24 cellular contexts compared by ENCODE assay signal in the genomic region with DNA sequence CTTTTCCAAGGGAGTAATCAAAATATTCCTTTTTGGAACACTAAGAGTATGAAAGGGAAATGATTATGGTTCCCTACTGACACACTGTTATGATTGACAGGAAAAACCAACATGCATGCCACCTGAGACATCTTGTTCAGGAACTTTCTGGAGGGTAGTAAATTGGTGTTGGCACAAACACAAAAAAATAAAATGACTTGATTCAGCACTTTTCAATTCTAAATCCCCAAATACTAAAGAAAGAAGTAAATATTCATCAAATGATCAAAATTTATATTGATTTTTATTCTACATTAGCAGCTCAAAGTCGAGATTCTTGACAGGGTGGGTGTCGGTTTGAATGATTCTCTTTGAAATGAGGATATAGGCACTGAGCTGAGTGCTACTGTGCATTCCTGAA.
"Had no signal": no experiment of that assay in that cellular context is flagged by ENCODE, and none has a peak within 500 bp of the region (broad histone marks: within the 10 kb centered on the region; RNA-seq: fewer than 3 reads in every experiment).

No MANE protein-coding gene starts in this region.

- FAIRE-seq: HTR-8/SVneo, RCC 7860 had no signal

- H3K4me2 ChIP-seq: KMS-11 had no signal

- H3K27me3 ChIP-seq: SJSA1 had no signal

- DNase-seq: Kasumi-1, MM.1S, NCI-H1092 treated with DMSO at 0.1 percent for 48 hours, NCI-H1436, NCI-H187, NCI-H2029, NCI-H2081 treated with DMSO at 0.1 percent for 48 hours, NCI-H2171, NCI-H226, NCI-H446, NCI-H510A, NCI-H524 treated with DMSO at 0.1 percent for 48 hours, NCI-H69, NCI-H774, Right ventricle myocardium superior, RPMI8226, SIG-M5, T-helper 1 cell had no signal

- H3K36me3 ChIP-seq: SJSA1 had no signal

- H3K4me3 ChIP-seq: SJSA1, SK-N-MC had no signal

- H3K9ac ChIP-seq: KMS-11 had no signal

- H3K9me3 ChIP-seq: SJSA1 had no signal

- H3K27ac ChIP-seq: HL-60, KMS-11, SJSA1, SK-N-MC had no signal

- H3K4me1 ChIP-seq: SJSA1 had no signal
